Comparison of ENCODE assay signal across 8 cellular contexts in the genomic region with DNA sequence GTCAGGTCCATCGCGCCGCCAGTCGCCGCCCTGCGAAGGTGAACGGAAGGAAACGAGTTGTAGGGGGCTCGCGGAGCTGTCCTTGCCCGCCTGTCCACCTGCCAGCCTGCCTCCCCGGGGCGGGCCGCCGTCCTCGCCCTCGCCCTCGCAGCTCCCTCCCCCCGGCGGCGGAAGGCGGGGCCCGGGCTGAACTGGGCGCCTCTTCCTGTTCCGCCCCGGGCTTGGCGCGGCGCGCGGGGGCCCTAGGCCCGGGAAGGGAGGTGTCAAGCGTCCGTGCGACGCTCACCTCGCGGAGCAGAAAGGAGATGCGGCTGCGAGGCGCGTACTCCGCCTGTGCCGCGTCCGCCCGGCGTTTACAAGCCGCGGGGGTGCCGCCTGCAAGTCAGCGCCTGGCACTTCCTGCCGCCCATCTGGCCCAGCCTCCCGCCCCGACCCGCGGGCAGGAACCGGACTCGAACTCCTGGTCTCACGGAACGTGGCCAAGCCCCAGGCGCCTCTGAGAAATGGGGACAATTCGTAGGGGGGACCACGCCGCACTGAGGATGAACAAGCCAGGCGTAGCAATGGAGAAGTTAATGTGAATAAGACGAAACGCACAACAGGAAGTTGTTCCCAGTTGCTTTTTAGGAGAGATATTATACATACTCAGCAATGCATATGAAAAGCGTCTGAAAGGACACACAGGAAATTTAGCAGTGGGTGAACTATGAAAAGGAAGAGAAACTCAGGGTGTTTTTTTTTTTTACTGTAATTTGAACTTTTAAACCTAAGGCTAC. TPM values are rescaled to one million over a fixed set of nuclear protein-coding genes. Genes with fewer than 3 reads are reported as not detected.
DNase-seq lines count a peak whose midpoint lies in the region; ATAC-seq, FAIRE-seq and TF ChIP-seq lines count a peak whose summit lies in the region.

Gene CNPPD1, minus strand, starts transcription at position 108 of the 776 bp plus-strand sequence. Its CDS starts 97 bp downstream, at position 11.

- peaks cover 46% of the 10 kb centered on the region for H3K4me1 Mint-ChIP-seq in T-helper 17 cell

- peak within 1 kb of the TSS; percentile 99 for H3K27ac Mint-ChIP-seq in T-helper 17 cell

- peak within 1 kb of the TSS; percentile 93 for H3K4me3 Mint-ChIP-seq in T-helper 17 cell

- no peaks in the 10 kb centered on the region for H3K27me3 Mint-ChIP-seq in T-helper 17 cell

- intact Hi-C loops in left ventricle myocardium superior (cut with micrococcal nuclease): no loop called here

- no peaks in the 10 kb centered on the region for H3K9me3 ChIP-seq in T-helper 17 cell (ENCODE audit: control insufficient read depth, low read length, poor library complexity, severe bottlenecking)

- H3K36me3 Mint-ChIP-seq in T-helper 17 cell (ENCODE audit: low read depth): peaks cover 7% of the 10 kb centered on the region

- ATAC-seq in HG02840 (IDR thresholded peaks at IDR 0.05; ENCODE audit: low FRiP score, unreplicated experiment) (peak; percentile 53), T-helper 17 cell (peak; percentile 79), left ventricle myocardium superior (peak; percentile 92)

- no peak for FAIRE-seq in urothelium cell line (lab: Jason Lieb, UNC)

- peak; percentile 83 for DNase-seq in NCI-H146 (lab: John Stamatoyannopoulos, UW)
- DNase-seq in T-helper 17 cell: peak; percentile 83 to 88 (median 85)
- peak; percentile 26 for DNase-seq in amniotic stem cell (lab: John Stamatoyannopoulos, UW)
- DNase-seq in left ventricle myocardium superior: peak; percentile 96
- no peak for DNase-seq in pulmonary artery endothelial cell (ENCODE audit: low read depth, low spot score)
- DNase-seq in urothelium cell line (ENCODE audit: low spot score): peak; percentile 91

- peak; percentile 87 for TF ChIP-seq POLR2A in GM15510 (IDR thresholded peaks at IDR 0.05; ENCODE audit: borderline replicate concordance, extremely low read depth, insufficient read length)

RNA-seq across cellular contexts. Expression of gene CNPPD1, which starts in this region (rescaled TPM):
- 10 to 100 TPM; 50.8 to 58.1 TPM for total RNA-seq in T-helper 17 cell
- total RNA-seq in left ventricle myocardium superior: 65.0 TPM
- total RNA-seq in pulmonary artery endothelial cell: 18.4 and 24.1 TPM in 2 replicates
